Comparison of ENCODE assay signal across 9 cellular contexts in genomic region chr4:154491341-154491679, GRCh38. TPM values are rescaled to one million over a fixed set of nuclear protein-coding genes. Genes with fewer than 3 reads are reported as not detected.
DNase-seq lines count a peak whose midpoint lies in the region; TF ChIP-seq lines count a peak whose summit lies in the region.
"Had no signal": no experiment of that assay in that cellular context is flagged by ENCODE, and none has a peak within 500 bp of the region (broad histone marks: within the 10 kb centered on the region; RNA-seq: fewer than 3 reads in every experiment).

No MANE protein-coding gene starts in this region.

- no peaks in the 10 kb centered on the region for H3K36me3 ChIP-seq in H7 (replicated peaks; ENCODE audit: control insufficient read depth, insufficient read depth, low read length)
- no peaks in the 10 kb centered on the region for H3K36me3 ChIP-seq in colonic mucosa

- H3K36me3 Mint-ChIP-seq in T-helper 1 cell treated with Interleukin-12 subunit alpha and Interleukin-12 subunit beta and Interleukin-4 antibody, amounts not matched to agents 30 μg/mL and 1 μg/mL, for 36 hours (ENCODE audit: low read depth), result no peaks in the 10 kb centered on the region

- H3K9me3 Mint-ChIP-seq in T-helper 1 cell treated with Interleukin-12 subunit alpha and Interleukin-12 subunit beta and Interleukin-4 antibody, amounts not matched to agents 30 μg/mL and 1 μg/mL, for 36 hours, result no peaks in the 10 kb centered on the region

- intact Hi-C loops in colonic mucosa (cut with DNase I), result no loop called here

- H3K9me3 ChIP-seq in colonic mucosa (no peaks in the 10 kb centered on the region), mononuclear cell (ENCODE audit: low read depth, low read length) (no peaks in the 10 kb centered on the region)

- TF ChIP-seq CTCF in colonic mucosa (IDR thresholded peaks at IDR 0.05), result no peak

- H3K4me1 ChIP-seq in colonic mucosa, result no peaks in the 10 kb centered on the region
- H3K4me1 ChIP-seq in mononuclear cell (ENCODE audit: insufficient read depth, low read length), result peaks cover 15% of the 10 kb centered on the region

- DNase-seq in T-helper 1 cell (no peak), H7 (no peak), NCI-H526 treated with DMSO at 0.1 percent for 48 hours (lab: John Stamatoyannopoulos, UW) (peak; percentile 77), colonic mucosa (no peak), occipital lobe (lab: John Stamatoyannopoulos, UW) (no peak), HUDEP-2 (lab: John Stamatoyannopoulos, UW; ENCODE audit: unreplicated experiment in 76 of 76) (no peak)
- DNase-seq: DND-41 had no signal

- H3K27ac Mint-ChIP-seq in T-helper 1 cell treated with Interleukin-12 subunit alpha and Interleukin-12 subunit beta and Interleukin-4 antibody, amounts not matched to agents 30 μg/mL and 1 μg/mL, for 36 hours, result no peak overlapping the region

- H3K9ac ChIP-seq in colonic mucosa (ENCODE audit: low read depth in 2 of 2, low read length in 2 of 2), result peak overlapping the region in 1 of 2 donors; percentile 12

- peaks cover 5% of the 10 kb centered on the region for H3K4me1 Mint-ChIP-seq in T-helper 1 cell treated with Interleukin-12 subunit alpha and Interleukin-12 subunit beta and Interleukin-4 antibody, amounts not matched to agents 30 μg/mL and 1 μg/mL, for 36 hours (ENCODE audit: low read depth)

- peak overlapping the region; percentile 48 for H3K4me3 ChIP-seq in H7 (ENCODE audit: insufficient read depth, low read depth, low read length)
- peak overlapping the region; percentile 13 for H3K4me3 ChIP-seq in colonic mucosa
- H3K4me3 ChIP-seq in mononuclear cell (ENCODE audit: low read length), result peak overlapping the region; percentile 25

- peaks cover 66% of the 10 kb centered on the region for H3K27me3 Mint-ChIP-seq in T-helper 1 cell treated with Interleukin-12 subunit alpha and Interleukin-12 subunit beta and Interleukin-4 antibody, amounts not matched to agents 30 μg/mL and 1 μg/mL, for 36 hours (ENCODE audit: low read depth)

- H3K27ac ChIP-seq in colonic mucosa, result no peak overlapping the region

- H3K27me3 ChIP-seq in H7 (ENCODE audit: control insufficient read depth, insufficient read depth, low read length), result peaks cover 50% of the 10 kb centered on the region
- H3K27me3 ChIP-seq in colonic mucosa, result peaks cover 32% of the 10 kb centered on the region
- H3K27me3 ChIP-seq in mononuclear cell (ENCODE audit: insufficient read depth, low read length), result peaks cover 69% of the 10 kb centered on the region

- H3K4me3 Mint-ChIP-seq in T-helper 1 cell treated with Interleukin-12 subunit alpha and Interleukin-12 subunit beta and Interleukin-4 antibody, amounts not matched to agents 30 μg/mL and 1 μg/mL, for 36 hours, result peak overlapping the region; percentile 51

RNA-seq across cellular contexts. Expression of gene DCHS2, which starts 0.3 kb away (rescaled TPM):
- total RNA-seq in H7 (2014; rRNA removed; shearing (Covaris generic)), result 0.55 and 1.0 TPM in 2 replicates
- total RNA-seq in colonic mucosa (1 to 10 TPM; 1.2 to 1.5 TPM), mononuclear cell (0.31 TPM), occipital lobe (3.7 TPM)

RNA-seq across cellular contexts. Expression of gene PLRG1, which starts 58.9 kb away (rescaled TPM):
- total RNA-seq in H7 (2014; rRNA removed; shearing (Covaris generic)), result 104 and 108 TPM in 2 replicates
- 10 to 100 TPM; 60.4 to 74.3 TPM for total RNA-seq in colonic mucosa
- 60.6 TPM for total RNA-seq in mononuclear cell
- 81.1 TPM for total RNA-seq in occipital lobe
